In genomic region chr14:69261761-69262331, GRCh38 we compare ENCODE assay signal across 10 cellular contexts. TPM values are rescaled to one million over a fixed set of nuclear protein-coding genes. Genes with fewer than 3 reads are reported as not detected.
DNase-seq lines count a peak whose midpoint lies in the region; ATAC-seq and TF ChIP-seq lines count a peak whose summit lies in the region.
"Had no signal": no experiment of that assay in that cellular context is flagged by ENCODE, and none has a peak within 500 bp of the region (broad histone marks: within the 10 kb centered on the region; RNA-seq: fewer than 3 reads in every experiment).

No MANE protein-coding gene starts in this region.

- no TSS peak for BruUV-seq in HCT116 (replicated peaks; lab: Mats Ljungman, UMichigan)

- CTCF ChIA-PET in HCT116 (lab: Charles Lee) = interaction anchor here (0.6 to 1.3 kb wide), 6 partner anchors 13 to 201 kb away, joined by 3 to 8 read pairs (median 4); no protein-coding TSS in a partner anchor
- CTCF ChIA-PET in RWPE1 (lab: Yijun Ruan, JAX) = interaction anchor here (0.6 to 0.9 kb wide), 2 partner anchors 19 to 169 kb away, joined by 3 read pairs; no protein-coding TSS in a partner anchor

- no peak for TF ChIP-seq POLR2A in HCT116 (IDR thresholded peaks at IDR 0.05; ENCODE audit: borderline replicate concordance, extremely low read depth, insufficient read depth, insufficient read length)

- H3K27ac ChIP-seq in HCT116 (ENCODE audit: low read depth, low read length) (no peak overlapping the region), mucosa of rectum (ENCODE audit: low read depth in 2 of 2, low read length in 2 of 2) (no peak overlapping the region), RWPE1 (no peak overlapping the region)

- peaks cover 10% of the 10 kb centered on the region; the same call in 1 of the 2 replicates for H3K27me3 ChIP-seq in HCT116 (ENCODE audit: insufficient read depth, low read length)
- peaks cover 24 to 28% of the 10 kb centered on the region in 2 donors for H3K27me3 ChIP-seq in mucosa of rectum (ENCODE audit: control insufficient read depth in 2 of 2, insufficient read depth in 2 of 2, low read length in 2 of 2)

- no peak overlapping the region for H3K9ac ChIP-seq in HCT116 (ENCODE audit: low read length)
- no peak overlapping the region for H3K9ac ChIP-seq in mucosa of rectum (ENCODE audit: low read depth in 1 of 2, low read length in 2 of 2)

- RAD21 ChIA-PET in HCT116 (lab: Charles Lee; ENCODE audit: low non-redundant PET in 1 of 2, low total read pairs in 2 of 2, uncharacterized antibody in 2 of 2, unreplicated experiment in 2 of 2) = no interaction called here

- TF ChIP-seq RAD21 in HCT116 (IDR thresholded peaks at IDR 0.05; ENCODE audit: low read depth) = no peak

- DNase-seq in ACHN = peak; percentile 4
- no peak for DNase-seq in HCT116 (ENCODE audit: low read depth, low spot score)
- peak; percentile 61 for DNase-seq in ecto neural progenitor cell (ENCODE audit: low spot score)
- DNase-seq in AML-193 (lab: John Stamatoyannopoulos, UW) = no peak
- no peak for DNase-seq in RWPE1 (ENCODE audit: low spot score)
- DNase-seq in stimulated activated CD4-positive, alpha-beta T cell treated with anti-CD3 and anti-CD28 coated beads, Interleukin-15, amount 100 ng/mL, for 24 hours = no peak
- DNase-seq: OCI-M1 had no signal

- POLR2A ChIA-PET in HCT116 (lab: Charles Lee) = no interaction called here
- POLR2A ChIA-PET in RWPE1 (lab: Yijun Ruan, JAX; ENCODE audit: low non-redundant PET) = no interaction called here

- H3K9me3 ChIP-seq in HCT116 (ENCODE audit: control insufficient read depth in 1 of 2, insufficient read depth in 1 of 2, low read depth in 1 of 2, low read length in 2 of 2) = no peaks in the 10 kb centered on the region
- no peaks in the 10 kb centered on the region for H3K9me3 ChIP-seq in mucosa of rectum (ENCODE audit: control insufficient read depth in 2 of 2, low read length in 2 of 2)

- in situ Hi-C loops in ACHN (cut with HindIII; ENCODE audit: low pct_ligation_motif_present, low pct_unique_long_range_greater_than_20kb, low sequenced_read_pairs) = no loop called here

- ATAC-seq in HCT116 (no peak), HG03521 (IDR thresholded peaks at IDR 0.05; ENCODE audit: unreplicated experiment) (no peak)

- no peak overlapping the region for H2AFZ ChIP-seq in HCT116 (ENCODE audit: low read depth, low read length, poor library complexity, severe bottlenecking)

- H3K9me2 ChIP-seq in HCT116 (ENCODE audit: insufficient read depth) = no peaks in the 10 kb centered on the region

- no peaks in the 10 kb centered on the region for H4K20me1 ChIP-seq in HCT116 (ENCODE audit: insufficient read depth)

- H3K4me1 ChIP-seq in HCT116 (ENCODE audit: control insufficient read depth in 1 of 2, insufficient read depth in 2 of 2, low read length in 2 of 2) = peaks cover 0 to 5% of the 10 kb centered on the region in 2 experiments; a peak in 2 of 4 replicates
- H3K4me1 ChIP-seq in mucosa of rectum (ENCODE audit: control insufficient read depth in 2 of 2, insufficient read depth in 2 of 2, low read length in 2 of 2) = peaks cover 9 to 14% of the 10 kb centered on the region in 2 donors

- H3K36me3 ChIP-seq in HCT116 (ENCODE audit: control insufficient read depth in 1 of 2, insufficient read depth in 2 of 2, low read length in 2 of 2) (no peaks in the 10 kb centered on the region), mucosa of rectum (ENCODE audit: control insufficient read depth in 2 of 2, insufficient read depth in 2 of 2, low read length in 2 of 2) (no peaks in the 10 kb centered on the region)

- H3K79me2 ChIP-seq in HCT116 (ENCODE audit: insufficient read depth, low read length) = no peaks in the 10 kb centered on the region

- no peak overlapping the region for H3K4me3 ChIP-seq in HCT116 (replicated peaks in 1 of 2; ENCODE audit: low read depth in 1 of 2, low read length in 2 of 2)
- peak overlapping the region; percentile 32 to 59 for H3K4me3 ChIP-seq in mucosa of rectum (ENCODE audit: low read length in 2 of 2)

- peak overlapping the region; percentile 51; the same call in 1 of the 2 replicates for H3K4me2 ChIP-seq in HCT116 (ENCODE audit: low read length)

- TF ChIP-seq CTCF in HCT116 (IDR thresholded peaks at IDR 0.05 in 2 of 3, conservative IDR thresholded peaks at IDR 0.05 in 1 of 3; ENCODE audit: borderline replicate concordance in 1 of 3, insufficient read depth in 1 of 3, low read depth in 2 of 3, low read length in 2 of 3) (no peak), RWPE1 (conservative IDR thresholded peaks at IDR 0.05; ENCODE audit: low read depth) (no peak)

- intact Hi-C loops in HCT116 (cut with micrococcal nuclease) = no loop called here

TF ChIP-seq in HCT116, 20 proteins besides CTCF, POLR2A, EP300 and RAD21:
- TF ChIP-seq FOSL1 (IDR thresholded peaks at IDR 0.05; ENCODE audit: low read depth) (no peak), ZBTB33 (IDR thresholded peaks at IDR 0.05; ENCODE audit: extremely low read depth, insufficient replicate concordance, low read length) (no peak), JUND (IDR thresholded peaks at IDR 0.05) (no peak), SIN3A (IDR thresholded peaks at IDR 0.05; ENCODE audit: low read depth) (no peak), REST (IDR thresholded peaks at IDR 0.05; ENCODE audit: low read depth) (no peak), SP1 (IDR thresholded peaks at IDR 0.05; ENCODE audit: low read depth) (no peak), TCF7L2 (IDR thresholded peaks at IDR 0.05; ENCODE audit: borderline replicate concordance, extremely low read depth, insufficient read depth, insufficient read length) (no peak), SRF (IDR thresholded peaks at IDR 0.05; ENCODE audit: low read depth) (no peak), CEBPB (IDR thresholded peaks at IDR 0.05; ENCODE audit: low read depth) (no peak), CBX3 (IDR thresholded peaks at IDR 0.05; ENCODE audit: low read depth) (no peak), EZH2 (IDR thresholded peaks at IDR 0.05) (no peak), MAX (IDR thresholded peaks at IDR 0.05) (no peak), POLR2AphosphoS5 (IDR thresholded peaks at IDR 0.05; ENCODE audit: low read depth, low read length) (no peak), EGR1 (IDR thresholded peaks at IDR 0.05; ENCODE audit: low read depth) (no peak), ELF1 (IDR thresholded peaks at IDR 0.05; ENCODE audit: borderline replicate concordance, low read depth) (no peak), ZFX (IDR thresholded peaks at IDR 0.05) (no peak), ATF3 (IDR thresholded peaks at IDR 0.05) (no peak)
TF ChIP-seq in HCT116: peak in this region for 0.

RNA-seq across cellular contexts. Expression of gene GALNT16, which starts 1.9 kb away (rescaled TPM):
- 0.32 TPM for total RNA-seq in HCT116 (2021; ENCODE audit: unreplicated experiment)
- 0.05 TPM in 1 of 2 replicates, not detected in the other for polyA plus RNA-seq in HCT116 (2012)
- total RNA-seq: HT-29 had no signal

Comparison
In these comparisons a context has a peak if more than half of its experiments do, and no peak if none do; other contexts are left out.
1. DNase-seq: peak in ACHN (single experiment) and ecto neural progenitor cell (single experiment); none in HCT116 (single experiment), AML-193 (0 of 2), RWPE1 (single experiment) and stimulated activated CD4-positive, alpha-beta T cell treated with anti-CD3 and anti-CD28 coated beads, Interleukin-15, amount 100 ng/mL, for 24 hours (single experiment).
2. H3K4me3 ChIP-seq: peak in mucosa of rectum (2 of 2); none in HCT116 (0 of 2).